1 cellular context compared by ENCODE assay signal in the genomic region with DNA sequence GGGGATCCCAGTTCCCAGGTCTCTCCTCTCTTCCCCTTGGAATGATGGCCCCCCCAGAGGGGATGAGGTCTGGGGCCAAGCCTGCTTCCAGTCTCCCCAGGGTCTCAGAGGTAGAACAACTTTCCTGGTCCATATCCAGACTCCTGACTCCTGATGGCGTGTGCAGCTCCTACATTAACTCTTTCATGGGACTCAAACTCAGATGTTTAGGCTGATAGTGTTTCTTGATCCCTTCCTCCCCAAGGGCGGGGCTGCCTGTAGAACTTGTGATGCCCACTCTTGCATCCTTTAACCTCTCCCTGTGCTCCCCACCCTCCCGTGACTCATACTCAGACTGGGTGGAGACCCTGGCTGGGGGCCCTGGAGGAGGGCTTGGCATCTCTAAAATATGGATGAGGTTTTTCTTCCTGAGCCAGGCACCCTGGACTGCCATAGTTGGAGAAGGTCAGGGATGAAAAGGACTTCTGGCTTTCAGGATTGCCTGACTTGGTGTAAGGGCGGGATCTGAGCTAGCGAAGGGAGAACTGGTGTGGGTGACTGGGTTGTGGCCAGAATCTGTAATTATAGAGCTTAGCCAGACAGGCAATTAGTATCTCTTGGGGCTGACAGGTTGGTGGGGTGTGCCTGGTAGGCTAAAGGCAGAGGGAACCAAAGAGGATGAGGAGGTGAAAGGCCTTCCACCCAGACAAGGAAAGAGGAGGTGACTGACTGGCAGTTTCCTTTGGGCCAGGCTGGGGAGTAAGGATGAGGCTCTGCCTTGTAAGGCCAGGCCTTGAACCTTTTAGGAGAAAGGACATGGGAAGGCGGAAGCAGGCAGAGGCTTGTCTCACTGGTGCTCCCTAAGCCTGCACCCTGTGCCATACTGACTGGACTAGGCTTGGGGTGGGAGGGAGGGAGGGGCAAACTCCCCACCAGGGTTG.
TF ChIP-seq lines count a peak whose summit lies in the region.

No MANE protein-coding gene starts in this region.

TF ChIP-seq in HEK293, 187 proteins besides CTCF, POLR2A, EP300 and RAD21 (continued from another document):
- TF ChIP-seq, protein P1, sequence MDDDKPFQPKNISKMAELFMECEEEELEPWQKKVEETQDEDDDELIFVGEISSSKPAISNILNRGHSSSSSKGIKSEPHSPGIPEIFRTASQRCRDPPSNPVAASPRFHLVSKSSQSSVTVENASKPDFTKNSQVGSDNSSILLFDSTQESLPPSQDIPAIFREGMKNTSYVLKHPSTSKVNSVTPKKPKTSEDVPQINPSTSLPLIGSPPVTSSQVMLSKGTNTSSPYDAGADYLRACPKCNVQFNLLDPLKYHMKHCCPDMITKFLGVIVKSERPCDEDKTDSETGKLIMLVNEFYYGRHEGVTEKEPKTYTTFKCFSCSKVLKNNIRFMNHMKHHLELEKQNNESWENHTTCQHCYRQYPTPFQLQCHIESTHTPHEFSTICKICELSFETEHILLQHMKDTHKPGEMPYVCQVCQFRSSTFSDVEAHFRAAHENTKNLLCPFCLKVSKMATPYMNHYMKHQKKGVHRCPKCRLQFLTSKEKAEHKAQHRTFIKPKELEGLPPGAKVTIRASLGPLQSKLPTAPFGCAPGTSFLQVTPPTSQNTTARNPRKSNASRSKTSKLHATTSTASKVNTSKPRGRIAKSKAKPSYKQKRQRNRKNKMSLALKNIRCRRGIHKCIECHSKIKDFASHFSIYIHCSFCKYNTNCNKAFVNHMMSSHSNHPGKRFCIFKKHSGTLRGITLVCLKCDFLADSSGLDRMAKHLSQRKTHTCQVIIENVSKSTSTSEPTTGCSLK (tag by site-specific recombination; IDR thresholded peaks at IDR 0.05), result no peak
- peak; percentile 66 for TF ChIP-seq SP3 (tag by site-specific recombination; IDR thresholded peaks at IDR 0.05)
- TF ChIP-seq ZNF585B (tag by site-specific recombination; IDR thresholded peaks at IDR 0.05), result no peak
- no peak for TF ChIP-seq ZSCAN30 (tag by site-specific recombination; IDR thresholded peaks at IDR 0.05)
- TF ChIP-seq ZNF660 (tag by site-specific recombination; IDR thresholded peaks at IDR 0.05), result 0 out of 2 replicates have a peak, but pooled peaks have one; percentile 3
- TF ChIP-seq, protein P2, sequence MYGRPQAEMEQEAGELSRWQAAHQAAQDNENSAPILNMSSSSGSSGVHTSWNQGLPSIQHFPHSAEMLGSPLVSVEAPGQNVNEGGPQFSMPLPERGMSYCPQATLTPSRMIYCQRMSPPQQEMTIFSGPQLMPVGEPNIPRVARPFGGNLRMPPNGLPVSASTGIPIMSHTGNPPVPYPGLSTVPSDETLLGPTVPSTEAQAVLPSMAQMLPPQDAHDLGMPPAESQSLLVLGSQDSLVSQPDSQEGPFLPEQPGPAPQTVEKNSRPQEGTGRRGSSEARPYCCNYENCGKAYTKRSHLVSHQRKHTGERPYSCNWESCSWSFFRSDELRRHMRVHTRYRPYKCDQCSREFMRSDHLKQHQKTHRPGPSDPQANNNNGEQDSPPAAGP (tag by site-specific recombination; IDR thresholded peaks at IDR 0.05), result peak; percentile 57
TF ChIP-seq in HEK293: peak in this region for 12.
